14 cellular contexts compared by ENCODE assay signal in the genomic region with DNA sequence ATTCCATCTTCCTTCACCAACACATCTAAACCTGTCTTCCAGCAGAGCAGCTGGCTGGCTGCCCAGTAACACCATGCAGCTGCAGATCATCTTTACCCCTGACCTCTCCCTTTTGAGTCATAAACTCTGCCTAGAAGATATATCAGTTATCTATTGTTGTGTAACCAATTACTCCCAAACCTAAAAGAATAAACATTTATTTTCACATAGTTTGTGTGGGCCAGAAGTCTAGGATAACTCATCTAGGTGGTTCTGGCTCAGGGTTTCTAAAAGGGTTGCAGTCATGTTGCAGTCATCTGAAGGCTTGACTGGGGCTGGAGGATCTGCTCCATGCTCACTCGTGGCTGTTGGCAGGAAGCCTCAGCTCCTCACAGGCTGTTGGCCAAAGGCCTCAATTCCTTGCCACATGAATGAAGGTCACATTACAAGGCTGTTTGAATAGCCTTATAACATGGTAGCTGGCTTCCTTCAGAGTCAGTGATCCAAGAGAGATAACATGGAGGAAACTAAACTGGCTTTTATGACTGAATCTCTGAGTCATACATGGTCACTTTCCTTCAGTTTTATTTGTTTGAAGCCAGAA.
DNase-seq lines count a peak whose midpoint lies in the region; TF ChIP-seq lines count a peak whose summit lies in the region.
"Had no signal": no experiment of that assay in that cellular context is flagged by ENCODE, and none has a peak within 500 bp of the region (broad histone marks: within the 10 kb centered on the region; RNA-seq: fewer than 3 reads in every experiment).

No MANE protein-coding gene starts in this region.

- no peak overlapping the region for H2BK12ac ChIP-seq in mesenchymal stem cell (ENCODE audit: low read length in 2 of 2)

- CTCF ChIA-PET in HEK293 (lab: Yijun Ruan, JAX) = no interaction called here

- no peak overlapping the region for H3K14ac ChIP-seq in mesenchymal stem cell (ENCODE audit: low read length in 2 of 2)

- no peaks in the 10 kb centered on the region for H3K4me1 ChIP-seq in HEK293 (ENCODE audit: control insufficient read depth, insufficient read depth, low read length)
- no peaks in the 10 kb centered on the region for H3K4me1 ChIP-seq in mesenchymal stem cell (ENCODE audit: control insufficient read depth, insufficient read depth, low read depth, low read length)
- H3K4me1 ChIP-seq in tibial nerve = no peaks in the 10 kb centered on the region
- H3K4me1 ChIP-seq: tibial artery had no signal

- H3K4me2 ChIP-seq in mesenchymal stem cell (ENCODE audit: low read length, poor library complexity, severe bottlenecking) = no peak overlapping the region

- H3K36me3 ChIP-seq in HEK293 (ENCODE audit: control insufficient read depth in 2 of 2, insufficient read depth in 1 of 2, low read length in 2 of 2) (no peaks in the 10 kb centered on the region), mesenchymal stem cell (ENCODE audit: control insufficient read depth in 1 of 2, insufficient read depth in 2 of 2, low read depth in 1 of 2, low read length in 2 of 2) (no peaks in the 10 kb centered on the region), tibial nerve (no peaks in the 10 kb centered on the region)

- POLR2A ChIA-PET in HEK293 (lab: Yijun Ruan, JAX) = no interaction called here

- H3K9ac ChIP-seq in mesenchymal stem cell (ENCODE audit: low read length) = no peak overlapping the region

- H4K91ac ChIP-seq in mesenchymal stem cell (ENCODE audit: low read length) = no peak overlapping the region

- TF ChIP-seq POLR2A in tibial nerve (IDR thresholded peaks at IDR 0.05) = no peak

- no peak overlapping the region for H3K4ac ChIP-seq in mesenchymal stem cell (ENCODE audit: low read depth in 1 of 2, low read length in 2 of 2)

- H3K27me3 ChIP-seq in mesenchymal stem cell (ENCODE audit: control insufficient read depth in 1 of 2, insufficient read depth in 1 of 2, low read length in 2 of 2) (no peaks in the 10 kb centered on the region), tibial nerve (no peaks in the 10 kb centered on the region)
- H3K27me3 ChIP-seq: tibial artery had no signal

- DNase-seq in NCI-H146 treated with DMSO at 0.1 percent for 48 hours (lab: John Stamatoyannopoulos, UW; ENCODE audit: unreplicated experiment) (peak; percentile 55), astrocyte of the hippocampus (ENCODE audit: low read depth, low spot score) (peak; percentile 27), mesenchymal stem cell (peak; percentile 22), SK-N-DZ (ENCODE audit: low spot score) (no peak), DMS153 (lab: John Stamatoyannopoulos, UW) (no peak), cerebellar nuclear complex (lab: John Stamatoyannopoulos, UW) (no peak), tibial nerve (ENCODE audit: low spot score in 2 of 2) (no peak)
- DNase-seq: activated B cell treated with CpG ODN at 0.5 μM for 24 hours; activated effector memory CD4-positive, alpha-beta T cell treated with Interleukin-2 at 50 U/mL for 16 hours; GF-D8; NK-92 treated with Interleukin-12 subunit alpha and Interleukin-12 subunit beta, amount 100 ng/mL, for 24 hours; nucleus accumbens; tibial artery had no signal

- H2BK15ac ChIP-seq in mesenchymal stem cell (ENCODE audit: low read depth, poor library complexity, severe bottlenecking) = no peak overlapping the region

- no peak for TF ChIP-seq EP300 in tibial nerve (IDR thresholded peaks at IDR 0.05)

- no peak overlapping the region for H4K8ac ChIP-seq in mesenchymal stem cell (ENCODE audit: low read length)

- H3K4me3 ChIP-seq in HEK293 (ENCODE audit: low read depth, low read length) = no peak overlapping the region
- no peak overlapping the region for H3K4me3 ChIP-seq in mesenchymal stem cell (ENCODE audit: insufficient read depth in 1 of 2, low read depth in 1 of 2, low read length in 2 of 2)
- H3K4me3 ChIP-seq in tibial nerve = no peak overlapping the region
- H3K4me3 ChIP-seq: tibial artery had no signal

- WGBS in mesenchymal stem cell = 71% methylated on average over 1 of the region's 1 CpG
- WGBS in tibial nerve, 2 donors = 16 to 29% methylated on average over 1 of the region's 1 CpG

- H3K23ac ChIP-seq in mesenchymal stem cell (ENCODE audit: low read length in 2 of 2) = no peak overlapping the region

- no peak overlapping the region for H2BK120ac ChIP-seq in mesenchymal stem cell (ENCODE audit: low read depth, low read length)

- no peaks in the 10 kb centered on the region for H3K79me1 ChIP-seq in mesenchymal stem cell (replicated peaks; ENCODE audit: low read length, poor library complexity, severe bottlenecking)

- H3K9me3 ChIP-seq in HEK293 (ENCODE audit: control insufficient read depth, insufficient read depth, low read depth, low read length) (no peaks in the 10 kb centered on the region), mesenchymal stem cell (ENCODE audit: control insufficient read depth, low read length) (peaks cover 15% of the 10 kb centered on the region), tibial nerve (peaks cover 0 to 5% (median 0%) of the 10 kb centered on the region in 4 donors)
- H3K9me3 ChIP-seq: tibial artery had no signal

- no peak overlapping the region for H3K27ac ChIP-seq in HEK293 (ENCODE audit: extremely low read depth, low read depth, low read length)
- no peak overlapping the region for H3K27ac ChIP-seq in mesenchymal stem cell (ENCODE audit: low read length, poor library complexity, severe bottlenecking)
- no peak overlapping the region for H3K27ac ChIP-seq in tibial nerve
- H3K27ac ChIP-seq: tibial artery had no signal

- no peak overlapping the region for H3K18ac ChIP-seq in mesenchymal stem cell (ENCODE audit: low read depth in 1 of 2, low read length in 2 of 2)

- no peak overlapping the region for H2AK5ac ChIP-seq in mesenchymal stem cell (ENCODE audit: low read length, severe bottlenecking)

- TF ChIP-seq CTCF in HEK293 (tag by site-specific recombination; IDR thresholded peaks at IDR 0.05) = no peak
- no peak for TF ChIP-seq CTCF in tibial nerve (IDR thresholded peaks at IDR 0.05)

- H2AFZ ChIP-seq in mesenchymal stem cell (ENCODE audit: low read depth, low read length) = no peak overlapping the region

- H2BK5ac ChIP-seq in mesenchymal stem cell (ENCODE audit: low read depth, low read length, poor library complexity, severe bottlenecking) = no peak overlapping the region

TF ChIP-seq in HEK293, 187 proteins besides CTCF, POLR2A, EP300 and RAD21:
- TF ChIP-seq ZXDB (tag by site-specific recombination; IDR thresholded peaks at IDR 0.05) (no peak), SETDB1 (IDR thresholded peaks at IDR 0.05; ENCODE audit: insufficient read length, low read length) (peak; percentile 80)
TF ChIP-seq in HEK293: peak in this region for 1.

Comparison
In these comparisons a context has a peak if more than half of its experiments do, and no peak if none do; other contexts are left out.
1. DNase-seq: peak in NCI-H146 treated with DMSO at 0.1 percent for 48 hours (single experiment), astrocyte of the hippocampus (single experiment) and mesenchymal stem cell (single experiment); none in SK-N-DZ (single experiment), DMS153 (single experiment), cerebellar nuclear complex (0 of 2) and tibial nerve (0 of 2).